Comparison of ENCODE assay signal across 15 cellular contexts in the genomic region with DNA sequence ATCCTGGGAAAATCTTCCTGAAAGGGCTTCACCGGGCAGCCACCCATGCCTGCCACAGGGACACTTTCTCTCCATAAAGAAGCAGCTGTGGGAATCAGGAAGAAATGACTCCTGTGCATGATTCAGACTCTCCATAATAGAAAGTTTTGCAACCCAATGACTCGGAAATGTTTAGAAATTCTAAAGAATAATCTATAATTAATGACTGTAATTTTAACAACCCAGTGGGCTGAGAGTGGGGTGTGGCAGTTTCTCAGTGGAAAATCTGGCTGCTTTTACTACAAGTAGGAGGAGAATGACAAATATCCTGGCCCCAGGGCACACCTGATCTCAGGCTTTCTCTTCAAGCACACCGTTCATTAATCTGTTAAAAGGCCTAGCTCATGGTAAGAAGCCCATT. TPM values are rescaled to one million over a fixed set of nuclear protein-coding genes. Genes with fewer than 3 reads are reported as not detected.
DNase-seq lines count a peak whose midpoint lies in the region; ATAC-seq and TF ChIP-seq lines count a peak whose summit lies in the region.
"Had no signal": no experiment of that assay in that cellular context is flagged by ENCODE, and none has a peak within 500 bp of the region (broad histone marks: within the 10 kb centered on the region; RNA-seq: fewer than 3 reads in every experiment).

No MANE protein-coding gene starts in this region.

- no TSS peak for BruUV-seq in PC-3 (replicated peaks; lab: Mats Ljungman, UMichigan)

- intact Hi-C loops in PC-3 (cut with micrococcal nuclease): no loop called here
- intact Hi-C loops in left lung (cut with DNase I): no loop called here
- intact Hi-C loops in left ventricle myocardium inferior (cut with micrococcal nuclease): no loop called here

- no peaks in the 10 kb centered on the region for H4K20me1 ChIP-seq in PC-3 (ENCODE audit: low read length)

- TF ChIP-seq CTCF in PC-3 (conservative IDR thresholded peaks at IDR 0.05; ENCODE audit: low read depth, low read length) (no peak), epithelial cell of proximal tubule (conservative IDR thresholded peaks at IDR 0.05; ENCODE audit: low read depth, low read length) (no peak), left lung (IDR thresholded peaks at IDR 0.05) (no peak), left ventricle myocardium inferior (IDR thresholded peaks at IDR 0.05; ENCODE audit: borderline replicate concordance) (no peak)

- no peak overlapping the region for H3K9ac ChIP-seq in PC-3 (ENCODE audit: low read length)

- CTCF ChIA-PET in PC-3 (lab: Charles Lee): no interaction called here

- no peak overlapping the region for H3K4me2 ChIP-seq in PC-3 (ENCODE audit: low read length)

- H2AFZ ChIP-seq in PC-3 (ENCODE audit: low read length): no peak overlapping the region

- H3K4me1 ChIP-seq in PC-3 (ENCODE audit: insufficient read depth, low read length): no peaks in the 10 kb centered on the region
- H3K4me1 ChIP-seq in left lung: peaks cover 7 to 31% of the 10 kb centered on the region in 2 donors
- H3K4me1 ChIP-seq in left ventricle myocardium inferior: no peaks in the 10 kb centered on the region
- H3K4me1 ChIP-seq: body of pancreas had no signal

- no peaks in the 10 kb centered on the region for H3F3A ChIP-seq in PC-3 (ENCODE audit: low read length, unreplicated experiment)

- H3K36me3 ChIP-seq in PC-3 (ENCODE audit: low read depth, low read length) (no peaks in the 10 kb centered on the region), left lung (peaks cover 0 to 13% of the 10 kb centered on the region in 2 donors), left ventricle myocardium inferior (no peaks in the 10 kb centered on the region)

- ATAC-seq in PC-3 (no peak), left lung (no peak), GM18505 (IDR thresholded peaks at IDR 0.05; ENCODE audit: unreplicated experiment) (no peak)
- ATAC-seq: body of pancreas had no signal

- H3K9me3 ChIP-seq in PC-3 (ENCODE audit: low read length) (no peaks in the 10 kb centered on the region), left lung (no peaks in the 10 kb centered on the region), left ventricle myocardium inferior (replicated peaks) (no peaks in the 10 kb centered on the region)
- H3K9me3 ChIP-seq: body of pancreas had no signal

- H3K27me3 ChIP-seq in PC-3 (ENCODE audit: low read length) (peaks cover 76% of the 10 kb centered on the region), left lung (peaks cover 0 to 28% of the 10 kb centered on the region in 2 donors), left ventricle myocardium inferior (ENCODE audit: low read depth) (peaks cover 65% of the 10 kb centered on the region)
- H3K27me3 ChIP-seq: body of pancreas had no signal

- no peaks in the 10 kb centered on the region for H3K9me2 ChIP-seq in PC-3 (replicated peaks; ENCODE audit: low read length)

- no peak overlapping the region for H3K27ac ChIP-seq in PC-3 (ENCODE audit: low read length)
- no peak overlapping the region for H3K27ac ChIP-seq in left lung
- H3K27ac ChIP-seq in left ventricle myocardium inferior (replicated peaks): no peak overlapping the region
- H3K27ac ChIP-seq: body of pancreas had no signal

- no peaks in the 10 kb centered on the region for H3K79me2 ChIP-seq in PC-3 (ENCODE audit: low read length)

- no peak overlapping the region for H3K4me3 ChIP-seq in PC-3 (ENCODE audit: low read length)
- no peak overlapping the region for H3K4me3 ChIP-seq in epithelial cell of proximal tubule (ENCODE audit: low read depth, low read length)
- no peak overlapping the region for H3K4me3 ChIP-seq in left lung
- no peak overlapping the region for H3K4me3 ChIP-seq in left ventricle myocardium inferior
- H3K4me3 ChIP-seq: body of pancreas had no signal

- TF ChIP-seq POLR2A in GM18505 (IDR thresholded peaks at IDR 0.05; ENCODE audit: borderline replicate concordance, extremely low read depth, insufficient read depth, insufficient read length): no peak

- DNase-seq in SIG-M5 treated with dmso at 0.1 percent for 504 hours (lab: John Stamatoyannopoulos, UW; ENCODE audit: unreplicated experiment): peak; percentile 75
- no peak for DNase-seq in SIG-M5 (lab: John Stamatoyannopoulos, UW)
- DNase-seq in PC-3: peak; percentile 14
- DNase-seq in epithelial cell of proximal tubule (ENCODE audit: low read depth): peak; percentile 70
- DNase-seq in stimulated activated CD4-positive, alpha-beta T cell treated with anti-CD3 and anti-CD28 coated beads, Interleukin-2, amount 100 ng/mL, for 24 hours: peak; percentile 62 to 65
- no peak for DNase-seq in left lung
- DNase-seq in left ventricle myocardium inferior: no peak
- DNase-seq: 8988T; activated CD4-positive, CD25-positive, alpha-beta regulatory T cell; body of pancreas; DND-41; erythroblast; NCI-H1930 had no signal

- POLR2A ChIA-PET in PC-3 (lab: Charles Lee; ENCODE audit: unreplicated experiment): no interaction called here

RNA-seq across cellular contexts. Expression of a gene that starts 25.7 kb away (rescaled TPM):
- total RNA-seq in PC-3 (2014; rRNA removed) (not detected in 2 replicates), epithelial cell of proximal tubule (0.17 and 2.2 TPM in 2 replicates), left lung (10 to 100 TPM; 24.4 to 33.6 TPM), left ventricle myocardium inferior (2.7 TPM)
- total RNA-seq: RPMI7951 had no signal

Comparison
In these comparisons a context has a peak if more than half of its experiments do, and no peak if none do; other contexts are left out.
1. DNase-seq: peak in SIG-M5 treated with dmso at 0.1 percent for 504 hours (single experiment), PC-3 (single experiment), epithelial cell of proximal tubule (single experiment) and stimulated activated CD4-positive, alpha-beta T cell treated with anti-CD3 and anti-CD28 coated beads, Interleukin-2, amount 100 ng/mL, for 24 hours (2 of 2); none in SIG-M5 (single experiment), left lung (0 of 2) and left ventricle myocardium inferior (single experiment).